In genomic region chr12:94147377-94147990, GRCh38 we compare ENCODE assay signal across 8 cellular contexts. TPM values are rescaled to one million over a fixed set of nuclear protein-coding genes. Genes with fewer than 3 reads are reported as not detected.
DNase-seq lines count a peak whose midpoint lies in the region; ATAC-seq and TF ChIP-seq lines count a peak whose summit lies in the region.

No MANE protein-coding gene starts in this region.

- H3K36me3 ChIP-seq in GM06990 (ENCODE audit: control insufficient read depth, insufficient read depth, low read length) (no peaks in the 10 kb centered on the region), endodermal cell (ENCODE audit: control insufficient read depth, insufficient read depth, low read length) (no peaks in the 10 kb centered on the region), prostate gland (no peaks in the 10 kb centered on the region)

- WGBS in endodermal cell (ENCODE audit: insufficient coverage in 1 of 2, insufficient read length in 1 of 2), 2 experiments: 67 to 76% methylated on average over 5 to 13 of the region's 13 CpGs
- WGBS in prostate gland: 55% methylated on average over 13 of the region's 13 CpGs

- intact Hi-C loops in prostate gland (cut with DNase I): loop anchor here (5.0 kb wide), 1 partner anchor 385 kb away; no protein-coding TSS in a partner anchor

- H3K9ac ChIP-seq in endodermal cell (ENCODE audit: extremely low read depth, low read length, poor library complexity, severe bottlenecking): no peak overlapping the region

- TF ChIP-seq CTCF in GM06990 (IDR thresholded peaks at IDR 0.05; ENCODE audit: insufficient read depth, low read length, poor library complexity, severe bottlenecking) (no peak), NB4 (IDR thresholded peaks at IDR 0.05; ENCODE audit: low read depth, low read length) (no peak), endodermal cell (conservative IDR thresholded peaks at IDR 0.05) (no peak), prostate gland (IDR thresholded peaks at IDR 0.05) (no peak)

- H3K27ac Mint-ChIP-seq in endodermal cell: no peak overlapping the region

- peak overlapping the region; percentile 56 for H3K4me3 Mint-ChIP-seq in endodermal cell

- ATAC-seq in GM19035 (IDR thresholded peaks at IDR 0.05; ENCODE audit: unreplicated experiment) (no peak), HG03108 (IDR thresholded peaks at IDR 0.05; ENCODE audit: unreplicated experiment) (no peak), HG02970 (IDR thresholded peaks at IDR 0.05; ENCODE audit: low FRiP score, unreplicated experiment) (no peak)

- no peaks in the 10 kb centered on the region for H3K9me3 Mint-ChIP-seq in endodermal cell

- DNase-seq in GM06990 (ENCODE audit: extremely low read depth, insufficient read length) (no peak), NB4 (ENCODE audit: low read depth) (peak; percentile 27), endodermal cell (peak; percentile 36), prostate gland (ENCODE audit: low spot score) (no peak), OCI-M1 (lab: John Stamatoyannopoulos, UW) (no peak)

- H3K27ac ChIP-seq in endodermal cell (ENCODE audit: low read depth, low read length) (no peak overlapping the region), prostate gland (no peak overlapping the region)

- no peaks in the 10 kb centered on the region for H3K9me3 ChIP-seq in endodermal cell (ENCODE audit: control insufficient read depth, low read length)
- H3K9me3 ChIP-seq in prostate gland: no peaks in the 10 kb centered on the region

- H3K36me3 Mint-ChIP-seq in endodermal cell (ENCODE audit: low read depth): no peaks in the 10 kb centered on the region

- H3K27me3 ChIP-seq in GM06990 (replicated peaks; ENCODE audit: control insufficient read depth, insufficient read depth, low read length) (no peaks in the 10 kb centered on the region), endodermal cell (ENCODE audit: control insufficient read depth, insufficient read depth, low read length, poor library complexity, severe bottlenecking) (peaks cover 73% of the 10 kb centered on the region), prostate gland (replicated peaks; ENCODE audit: insufficient read depth) (peaks cover 9% of the 10 kb centered on the region)

- H3K4me3 ChIP-seq in GM06990 (replicated peaks; ENCODE audit: low read depth, low read length) (peak overlapping the region; percentile 72), NB4 (ENCODE audit: low read depth, low read length) (no peak overlapping the region), endodermal cell (ENCODE audit: low read length) (peak overlapping the region; percentile 76), prostate gland (peak overlapping the region; percentile 44 to 46)

- TF ChIP-seq POLR2A in NB4 (IDR thresholded peaks at IDR 0.05; ENCODE audit: extremely low read depth, insufficient read length) (no peak), prostate gland (IDR thresholded peaks at IDR 0.05) (no peak)

- peaks cover 21% of the 10 kb centered on the region for H3K4me1 Mint-ChIP-seq in endodermal cell

- H3K4me1 ChIP-seq in endodermal cell (ENCODE audit: control insufficient read depth, insufficient read depth, low read length) (peaks cover 15% of the 10 kb centered on the region), prostate gland (replicated peaks) (peaks cover under 1% of the 10 kb centered on the region)

- H3K27me3 Mint-ChIP-seq in endodermal cell (ENCODE audit: insufficient read depth): peaks cover 85% of the 10 kb centered on the region

RNA-seq across cellular contexts. Expression of gene PLXNC1, which starts 0.9 kb away (rescaled TPM):
- total RNA-seq in endodermal cell (1 to 10 TPM; 1.6 to 1.9 TPM), prostate gland (100 to 1,000 TPM in 1 of 2 donors, 1 to 10 TPM in 1; 2.7 to 118 TPM)
- polyA plus RNA-seq in endodermal cell (2013, experiment 1 of 2): 10.2 TPM
- polyA plus RNA-seq in endodermal cell (2013, experiment 2 of 2): 9.9 TPM

Comparison
In these comparisons a context has a peak if more than half of its experiments do, and no peak if none do; other contexts are left out.
1. DNase-seq: peak in NB4 (single experiment) and endodermal cell (single experiment); none in GM06990 (single experiment), prostate gland (single experiment) and OCI-M1 (single experiment).